In the genomic region with DNA sequence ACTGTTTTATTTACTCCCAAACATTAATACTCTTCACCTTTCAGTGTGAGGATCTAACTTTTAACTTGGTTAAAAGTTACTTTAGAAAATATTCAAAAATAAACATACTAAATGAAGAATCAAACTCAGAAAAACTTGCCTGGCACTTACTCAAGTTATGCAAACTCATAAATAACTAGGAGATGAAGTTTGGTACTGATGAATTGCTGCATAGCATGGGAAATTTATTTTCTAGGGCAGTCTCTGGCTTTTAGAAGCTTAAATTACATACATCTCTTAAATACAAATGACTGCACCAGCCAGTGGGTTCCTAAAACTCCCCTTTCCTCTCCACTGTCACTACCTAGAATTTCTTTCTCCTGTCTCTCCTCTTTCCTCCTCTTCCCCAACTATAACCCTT, we compare ENCODE assay signal across 18 cellular contexts. TPM values are rescaled to one million over a fixed set of nuclear protein-coding genes. Genes with fewer than 3 reads are reported as not detected.
DNase-seq lines count a peak whose midpoint lies in the region; ATAC-seq, FAIRE-seq and TF ChIP-seq lines count a peak whose summit lies in the region.
"Had no signal": no experiment of that assay in that cellular context is flagged by ENCODE, and none has a peak within 500 bp of the region (broad histone marks: within the 10 kb centered on the region; RNA-seq: fewer than 3 reads in every experiment).

No MANE protein-coding gene starts in this region.

- H3K23ac ChIP-seq in IMR-90 (ENCODE audit: low read depth, low read length) = 0 out of 2 replicates have a peak overlapping the region, but pooled peaks have one; percentile 24

- CTCF ChIA-PET in AG04450 (lab: Charles Lee) (interaction anchor here (0.7 kb wide), 1 partner anchor 267 kb away, joined by 3 read pairs; no protein-coding TSS in a partner anchor), IMR-90 (lab: Yijun Ruan, JAX) (interaction anchor here (0.7 kb wide), 1 partner anchor 72 kb away, joined by 3 read pairs; no protein-coding TSS in a partner anchor)

- H3K27ac Mint-ChIP-seq in chondrocyte (ENCODE audit: unreplicated experiment) = no peak overlapping the region
- H3K27ac Mint-ChIP-seq: CD4-positive, alpha-beta memory T cell had no signal

- peak overlapping the region; percentile 58 for H2AK9ac ChIP-seq in IMR-90 (replicated peaks; ENCODE audit: low read depth, low read length, poor library complexity)

- H3K27ac ChIP-seq in AG04450 (ENCODE audit: low read depth, low read length) (peak overlapping the region; percentile 25), IMR-90 (ENCODE audit: insufficient read depth, low read length) (peak overlapping the region; percentile 59; the same call in 1 of the 2 replicates), epithelial cell of prostate (peak overlapping the region; percentile 18), neutrophil (peak overlapping the region; percentile 16)
- H3K27ac ChIP-seq: Peyer's patch had no signal

- H3K4ac ChIP-seq in IMR-90 (ENCODE audit: low read depth, low read length) = peak overlapping the region; percentile 58

- peak overlapping the region; percentile 21; the same call in 1 of the 2 replicates for H3K56ac ChIP-seq in IMR-90 (ENCODE audit: extremely low read depth, insufficient read depth, low read length)

- H3K27me3 ChIP-seq in AG04450 (ENCODE audit: control insufficient read depth, insufficient read depth, low read length) (no peaks in the 10 kb centered on the region), IMR-90 (ENCODE audit: control insufficient read depth, insufficient read depth, low read length) (no peaks in the 10 kb centered on the region), neutrophil (no peaks in the 10 kb centered on the region)
- H3K27me3 ChIP-seq: BE2C, Peyer's patch had no signal

- H4K91ac ChIP-seq in IMR-90 (ENCODE audit: insufficient read depth, low read depth, low read length) = 0 out of 2 replicates have a peak overlapping the region, but pooled peaks have one; percentile 59

- no peak for FAIRE-seq in RCC 7860 (lab: Jason Lieb, UNC)
- FAIRE-seq: D721Med had no signal

- POLR2A ChIA-PET in AG04450 (lab: Yijun Ruan, JAX) (interaction anchor here (0.5 kb wide), 1 partner anchor 259 kb away, joined by 3 read pairs; no protein-coding TSS in a partner anchor), IMR-90 (lab: Charles Lee; ENCODE audit: unreplicated experiment) (no interaction called here)

- H3K4me1 ChIP-seq in IMR-90 (ENCODE audit: control insufficient read depth, insufficient read depth, low read length) (peaks cover 15% of the 10 kb centered on the region), neutrophil (ENCODE audit: control insufficient read depth in 1 of 2, insufficient read depth in 1 of 2, low read depth in 1 of 2, low read length in 1 of 2) (peaks cover 31 to 44% of the 10 kb centered on the region in 2 experiments)
- H3K4me1 ChIP-seq: BE2C, Peyer's patch had no signal

- no peak overlapping the region for H2AFZ ChIP-seq in IMR-90 (replicated peaks; ENCODE audit: low read length, poor library complexity)

- peak overlapping the region; percentile 90 for H2BK5ac ChIP-seq in IMR-90 (ENCODE audit: low read depth, low read length, poor library complexity, severe bottlenecking)

- H2BK120ac ChIP-seq in IMR-90 (ENCODE audit: low read depth, low read length) = peak overlapping the region; percentile 11; the same call in 1 of the 2 replicates

- DNase-seq in AG04450 (ENCODE audit: low read depth, low spot score) = no peak
- no peak for DNase-seq in IMR-90
- DNase-seq in epithelial cell of prostate (ENCODE audit: low read depth, low spot score) = no peak
- no peak for DNase-seq in RCC 7860 (ENCODE audit: low spot score)
- no peak for DNase-seq in activated T-cell treated with anti-CD3 and anti-CD28 coated beads, Interleukin-2, amount 50 U/mL, for 1 hour
- DNase-seq in chondrocyte (ENCODE audit: low spot score) = no peak
- DNase-seq: BE2C; CD4-positive, alpha-beta memory T cell; DMS79 treated with DMSO at 0.1 percent for 48 hours; GF-D8; Kasumi-1; NCI-H1417; NCI-H2029 treated with DMSO at 0.1 percent for 48 hours; NCI-H510A; Peyer's patch; SHP77 treated with DMSO at 0.1 percent for 48 hours had no signal

- H3K18ac ChIP-seq in IMR-90 (ENCODE audit: low read depth, low read length) = peak overlapping the region; percentile 69

- H3K4me1 Mint-ChIP-seq in chondrocyte (ENCODE audit: low read depth) = peaks cover 46% of the 10 kb centered on the region

- intact Hi-C loops in IMR-90 (cut with micrococcal nuclease) = loop anchor here (10.0 kb wide), 1 partner anchor 592 kb away; no protein-coding TSS in a partner anchor

- H3K27me3 Mint-ChIP-seq in chondrocyte (ENCODE audit: low read depth) = no peaks in the 10 kb centered on the region
- H3K27me3 Mint-ChIP-seq: CD4-positive, alpha-beta memory T cell had no signal

- no peaks in the 10 kb centered on the region for H3K9me3 Mint-ChIP-seq in chondrocyte (ENCODE audit: low read depth)

- BruUV-seq in IMR-90 (replicated peaks; lab: Mats Ljungman, UMichigan) = no TSS peak

- H4K8ac ChIP-seq in IMR-90 (ENCODE audit: low read depth in 2 of 2, low read length in 2 of 2) = 0 out of 4 replicates have a peak overlapping the region, but pooled peaks of 1 of the 2 experiments have one; percentile 17

- H3K36me3 ChIP-seq in IMR-90 (ENCODE audit: control insufficient read depth, insufficient read depth, low read length) = no peaks in the 10 kb centered on the region
- no peaks in the 10 kb centered on the region for H3K36me3 ChIP-seq in neutrophil
- H3K36me3 ChIP-seq: BE2C, Peyer's patch had no signal

- H3K14ac ChIP-seq in IMR-90 (replicated peaks; ENCODE audit: low read depth, low read length) = peak overlapping the region; percentile 43; the same call in 1 of the 2 replicates

- no peak overlapping the region for H3K4me3 ChIP-seq in AG04450 (ENCODE audit: low read depth, low read length)
- H3K4me3 ChIP-seq in IMR-90 (ENCODE audit: insufficient read depth, low read depth, low read length) = no peak overlapping the region
- H3K4me3 ChIP-seq in neutrophil (ENCODE audit: low read depth in 1 of 2, low read length in 1 of 2) = no peak overlapping the region
- H3K4me3 ChIP-seq: Peyer's patch had no signal

- no peaks in the 10 kb centered on the region; a peak in 1 of 4 replicates for H3K79me1 ChIP-seq in IMR-90 (ENCODE audit: low read depth in 1 of 2, low read length in 2 of 2)

- H3K9me3 ChIP-seq in AG04450 (ENCODE audit: control insufficient read depth, insufficient read depth, low read length) (no peaks in the 10 kb centered on the region), IMR-90 (ENCODE audit: control insufficient read depth, insufficient read depth, low read length) (no peaks in the 10 kb centered on the region), neutrophil (no peaks in the 10 kb centered on the region)
- H3K9me3 ChIP-seq: BE2C, Peyer's patch had no signal

- peak overlapping the region; percentile 39; the same call in 1 of the 2 replicates for H4K5ac ChIP-seq in IMR-90 (ENCODE audit: low read depth, low read length)

- in situ Hi-C loops in IMR-90 (cut with MboI; ENCODE audit: low sequenced_read_pairs) = loop anchor here (25.0 kb wide), 1 partner anchor 579 kb away; no protein-coding TSS in a partner anchor

- H4K20me1 ChIP-seq in IMR-90 (ENCODE audit: insufficient read depth, low read length) = no peaks in the 10 kb centered on the region

- dilution Hi-C loops in IMR-90 (cut with HindIII; ENCODE audit: low sequenced_read_pairs, unreplicated experiment) = no loop called here

- H2BK20ac ChIP-seq in IMR-90 (ENCODE audit: low read depth, low read length) = peak overlapping the region; percentile 68; the same call in 1 of the 2 replicates

- H3K9me1 ChIP-seq in IMR-90 (ENCODE audit: insufficient read depth, low read length) = peaks cover 19% of the 10 kb centered on the region

- H3K4me3 Mint-ChIP-seq in chondrocyte (ENCODE audit: unreplicated experiment) = no peak overlapping the region
- H3K4me3 Mint-ChIP-seq: CD4-positive, alpha-beta memory T cell had no signal

- no peaks in the 10 kb centered on the region for H3K36me3 Mint-ChIP-seq in chondrocyte (ENCODE audit: low read depth)

- no peak overlapping the region for H3K9ac ChIP-seq in IMR-90 (ENCODE audit: low read depth, low read length)

- TF ChIP-seq RAD21 in IMR-90 (IDR thresholded peaks at IDR 0.05; ENCODE audit: low read length) = no peak

- peak overlapping the region; percentile 27; the same call in 1 of the 2 replicates for H2AK5ac ChIP-seq in IMR-90 (ENCODE audit: low read depth, low read length)

- no peak for TF ChIP-seq POLR2A in IMR-90 (IDR thresholded peaks at IDR 0.05; ENCODE audit: low read depth, low read length)

- TF ChIP-seq CTCF in AG04450 (IDR thresholded peaks at IDR 0.05; ENCODE audit: low read depth, low read length) (no peak), IMR-90 (conservative IDR thresholded peaks at IDR 0.05; ENCODE audit: low read depth, low read length) (no peak), neutrophil (IDR thresholded peaks at IDR 0.05) (no peak), chondrocyte (IDR thresholded peaks at IDR 0.05) (no peak)

- H3K4me2 ChIP-seq in IMR-90 (ENCODE audit: low read depth, low read length) = peak overlapping the region; percentile 84

- no peak; the same call in 1 of the 2 replicates for ATAC-seq in IMR-90 (ENCODE audit: low read depth)

- peak overlapping the region; percentile 50; the same call in 1 of the 3 replicates for H2BK15ac ChIP-seq in IMR-90 (ENCODE audit: low read depth, low read length)

TF ChIP-seq in IMR-90, 13 proteins besides CTCF, POLR2A, EP300 and RAD21 (continues in another document):
- TF ChIP-seq MXI1 (IDR thresholded peaks at IDR 0.05; ENCODE audit: borderline replicate concordance, low read depth, low read length) = no peak
- no peak for TF ChIP-seq USF2 (IDR thresholded peaks at IDR 0.05; ENCODE audit: low read depth, low read length)
- no peak for TF ChIP-seq FOS (IDR thresholded peaks at IDR 0.05; ENCODE audit: low read depth, low read length)
- TF ChIP-seq CHD1 (IDR thresholded peaks at IDR 0.05; ENCODE audit: low read depth, low read length) = no peak
- no peak for TF ChIP-seq SMC3 (IDR thresholded peaks at IDR 0.05; ENCODE audit: low read depth, low read length)
- no peak for TF ChIP-seq MAZ (IDR thresholded peaks at IDR 0.05; ENCODE audit: borderline replicate concordance, low read depth, low read length)
- no peak for TF ChIP-seq RFX5 (IDR thresholded peaks at IDR 0.05; ENCODE audit: low read depth, low read length)

RNA-seq across cellular contexts. Expression of gene CREB1, which starts 46.7 kb away (rescaled TPM):
- polyA plus RNA-seq in AG04450 (2011; rRNA removed) = 34.0 and 38.3 TPM in 2 replicates
- 146 and 185 TPM in 2 replicates for polyA minus RNA-seq in AG04450 (2011; rRNA and poly(A)+ RNA removed)
- total RNA-seq in IMR-90 (2012; rRNA removed) = 71.9 and 94.5 TPM in 2 replicates
- polyA plus RNA-seq in IMR-90 (2012; rRNA removed) = 22.4 and 25.6 TPM in 2 replicates
- polyA plus RNA-seq in IMR-90 (2012; cell fraction: cytosol; rRNA removed) = 3.7 and 7.5 TPM in 2 replicates
- 5.5 and 24.0 TPM in 2 replicates for polyA plus RNA-seq in IMR-90 (2012; cell fraction: nucleus; rRNA removed; ENCODE audit: low replicate concordance)
- total RNA-seq in chondrocyte = 48.3 to 62.3 TPM (median 54.2 TPM) in 3 replicates
